In genomic region chr2:68751397-68752339, GRCh38 we compare ENCODE assay signal across 8 cellular contexts. TPM values are rescaled to one million over a fixed set of nuclear protein-coding genes. Genes with fewer than 3 reads are reported as not detected.
A peak's percentile ranks its signal among the peaks of the same experiment; 100 is the strongest.
DNase-seq lines count a peak whose midpoint lies in the region; ATAC-seq and TF ChIP-seq lines count a peak whose summit lies in the region.

No MANE protein-coding gene starts in this region.

- no peaks in the 10 kb centered on the region for H3K36me3 ChIP-seq in left lung

- H3K9me3 ChIP-seq in left lung = no peaks in the 10 kb centered on the region

- peak; percentile 85 for DNase-seq in AG08396 (ENCODE audit: low spot score)
- peak; percentile 86 for DNase-seq in NCI-H345 (lab: John Stamatoyannopoulos, UW)
- peak; percentile 75 for DNase-seq in cerebellar cortex (ENCODE audit: low spot score)
- peak; percentile 92 to 96 for DNase-seq in left lung
- peak; percentile 89 to 93 for DNase-seq in stimulated activated CD4-positive, alpha-beta T cell treated with anti-CD3 and anti-CD28 coated beads, Interleukin-4, amount 100 ng/mL, for 48 hours (ENCODE audit: low read depth in 2 of 2)

- peak; percentile 95 to 96 for TF ChIP-seq CTCF in left lung (IDR thresholded peaks at IDR 0.05)

- ATAC-seq in GM18870 (IDR thresholded peaks at IDR 0.05; ENCODE audit: unreplicated experiment) (peak; percentile 64), HG03196 (IDR thresholded peaks at IDR 0.05; ENCODE audit: unreplicated experiment) (peak; percentile 85), left lung (peak; percentile 98)
- ATAC-seq in activated CD4-positive, CD25-positive, alpha-beta regulatory T cell treated with anti-CD3 and anti-CD28 coated beads, Interleukin-2, amount 50 U/mL, for 24 hours = peak; percentile 92 to 95

- intact Hi-C loops in left lung (cut with DNase I) = loop anchor here in 1 of 2 donors (10.0 kb wide), 1 partner anchor 83 kb away; no protein-coding TSS in a partner anchor

- H3K4me1 ChIP-seq in left lung = peaks cover 16 to 74% of the 10 kb centered on the region in 2 donors

- H3K4me3 ChIP-seq in left lung = no peak overlapping the region

- H3K27ac ChIP-seq in left lung = peak overlapping the region in 1 of 2 donors; percentile 45

- H3K27me3 ChIP-seq in left lung = no peaks in the 10 kb centered on the region

RNA-seq across cellular contexts. Expression of gene ARHGAP25, which starts 17.1 kb away (rescaled TPM):
- 10 to 100 TPM; 16.5 to 43.5 TPM for total RNA-seq in left lung
